In the genomic region with DNA sequence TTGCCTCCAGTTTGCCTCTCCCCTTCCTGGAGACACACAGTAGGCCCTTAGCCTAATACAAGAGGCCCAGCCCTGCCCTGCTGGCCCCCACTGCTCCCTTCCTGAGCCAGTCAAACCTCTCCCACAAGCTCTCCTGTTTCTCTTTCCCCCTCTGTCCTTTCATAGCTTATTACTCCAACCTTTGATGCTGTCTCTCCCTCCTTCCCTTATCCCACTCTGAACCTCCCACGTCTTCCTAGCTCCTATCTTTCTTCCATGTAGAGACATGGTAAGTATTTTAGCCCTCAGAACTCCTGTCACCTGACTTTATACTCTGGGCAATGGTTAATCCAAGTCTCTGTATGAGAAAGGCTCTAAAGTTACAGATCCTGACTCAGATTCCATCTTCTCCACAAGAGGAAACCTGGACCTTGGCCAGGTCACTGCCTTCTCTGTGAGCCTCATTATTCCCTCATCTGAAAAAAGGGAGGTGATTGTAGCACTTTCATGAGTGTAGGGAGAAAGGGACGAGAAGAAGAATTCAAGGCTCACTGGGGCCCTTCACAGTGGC, we compare ENCODE assay signal across 13 cellular contexts. TPM values are rescaled to one million over a fixed set of nuclear protein-coding genes. Genes with fewer than 3 reads are reported as not detected.
A peak's percentile ranks its signal among the peaks of the same experiment; 100 is the strongest.
DNase-seq lines count a peak whose midpoint lies in the region; ATAC-seq and TF ChIP-seq lines count a peak whose summit lies in the region.
"Had no signal": no experiment of that assay in that cellular context is flagged by ENCODE, and none has a peak within 500 bp of the region (broad histone marks: within the 10 kb centered on the region; RNA-seq: fewer than 3 reads in every experiment).

No MANE protein-coding gene starts in this region.

- no peaks in the 10 kb centered on the region for H3K27me3 Mint-ChIP-seq in chondrocyte (ENCODE audit: low read depth)
- no peaks in the 10 kb centered on the region for H3K27me3 Mint-ChIP-seq in nephron progenitor cell (ENCODE audit: low read depth, poor library complexity)

- H3K27me3 ChIP-seq in thyroid gland = no peaks in the 10 kb centered on the region

- intact Hi-C loops in thyroid gland (cut with DNase I) = no loop called here

- peaks cover 16 to 22% of the 10 kb centered on the region in 2 donors for H3K36me3 ChIP-seq in thyroid gland

- H3K4me1 Mint-ChIP-seq in chondrocyte (ENCODE audit: low read depth) = peaks cover 19% of the 10 kb centered on the region
- peaks cover 21% of the 10 kb centered on the region for H3K4me1 Mint-ChIP-seq in nephron progenitor cell

- peaks cover 16% of the 10 kb centered on the region in 2 donors for H3K4me1 ChIP-seq in thyroid gland

- H3K27ac Mint-ChIP-seq in chondrocyte (ENCODE audit: unreplicated experiment) (peak overlapping the region; percentile 86), nephron progenitor cell (peak overlapping the region; percentile 9)

- ATAC-seq in HG03457 (IDR thresholded peaks at IDR 0.05; ENCODE audit: unreplicated experiment) = no peak

- DNase-seq in ELR (ENCODE audit: low read depth) = peak; percentile 47
- DNase-seq in RKO (ENCODE audit: low spot score) = peak; percentile 24
- no peak for DNase-seq in chondrocyte (ENCODE audit: low spot score)
- DNase-seq in nephron progenitor cell = no peak
- DNase-seq in thyroid gland = no peak
- DNase-seq in NCI-H1105 (lab: John Stamatoyannopoulos, UW) = no peak
- DNase-seq: DND-41; nucleus accumbens; SHP77 treated with DMSO at 0.1 percent for 48 hours; stimulated activated naive CD4-positive, alpha-beta T cell had no signal

- H3K4me3 ChIP-seq in thyroid gland (replicated peaks in 1 of 3) = no peak overlapping the region

- H3K9me3 ChIP-seq in thyroid gland = no peaks in the 10 kb centered on the region

- H3K4me3 Mint-ChIP-seq in chondrocyte (ENCODE audit: unreplicated experiment) = no peak overlapping the region
- no peak overlapping the region for H3K4me3 Mint-ChIP-seq in nephron progenitor cell

- no peak overlapping the region for H3K27ac ChIP-seq in thyroid gland
- H3K27ac ChIP-seq: epithelial cell of prostate, HL-60 had no signal

- WGBS in thyroid gland, 2 donors = 77 to 83% methylated on average over 2 of the region's 2 CpGs

- peaks cover 17% of the 10 kb centered on the region for H3K36me3 Mint-ChIP-seq in chondrocyte (ENCODE audit: low read depth)
- H3K36me3 Mint-ChIP-seq in nephron progenitor cell (ENCODE audit: low read depth) = peaks cover 55% of the 10 kb centered on the region

- TF ChIP-seq CTCF in chondrocyte (IDR thresholded peaks at IDR 0.05) (no peak), nephron progenitor cell (IDR thresholded peaks at IDR 0.05) (no peak), thyroid gland (IDR thresholded peaks at IDR 0.05) (no peak)

- no peak for TF ChIP-seq POLR2A in thyroid gland (IDR thresholded peaks at IDR 0.05)

- H3K9me3 Mint-ChIP-seq in chondrocyte (ENCODE audit: low read depth) (no peaks in the 10 kb centered on the region), nephron progenitor cell (no peaks in the 10 kb centered on the region)

RNA-seq across cellular contexts. Expression of gene TGIF2, which starts 6.7 kb away (rescaled TPM):
- 15.8 to 24.2 TPM (median 18.8 TPM) in 3 replicates for total RNA-seq in chondrocyte
- 10 to 100 TPM; 14.2 to 28.8 (median 18.9) TPM for total RNA-seq in thyroid gland

RNA-seq across cellular contexts. Expression of gene RAB5IF, which starts 25.5 kb away (rescaled TPM):
- total RNA-seq in chondrocyte = 71.3 to 74.0 TPM (median 71.5 TPM) in 3 replicates
- 100 to 1,000 TPM in 2 of 4 donors, 10 to 100 TPM in 2; 56.9 to 105 (median 85.1) TPM for total RNA-seq in thyroid gland

RNA-seq across cellular contexts. Expression of gene MYL9, which starts 38.8 kb away (rescaled TPM):
- total RNA-seq in chondrocyte (237 to 1,930 TPM (median 1,885 TPM) in 3 replicates), thyroid gland (100 to 1,000 TPM in 1 of 4 donors, 10 to 100 TPM in 3; 60.9 to 161 (median 80.3) TPM)

Comparison
In these comparisons a context has a peak if more than half of its experiments do, and no peak if none do; other contexts are left out.
1. DNase-seq: peak in ELR (single experiment) and RKO (single experiment); none in chondrocyte (single experiment), nephron progenitor cell (single experiment), thyroid gland (0 of 2) and NCI-H1105 (single experiment).